ENCODE assay signal across 10 cellular contexts in genomic region chr2:45777996-45778719, GRCh38.
DNase-seq lines count a peak whose midpoint lies in the region; ATAC-seq and TF ChIP-seq lines count a peak whose summit lies in the region.
"Had no signal": no experiment of that assay in that cellular context is flagged by ENCODE, and none has a peak within 500 bp of the region (broad histone marks: within the 10 kb centered on the region; RNA-seq: fewer than 3 reads in every experiment).

No MANE protein-coding gene starts in this region.

- H3K4me3 ChIP-seq in BE2C (ENCODE audit: low read depth, low read length) (peak overlapping the region; percentile 39), SU-DHL-6 (ENCODE audit: insufficient read depth, low read length, poor library complexity, severe bottlenecking) (no peak overlapping the region)
- H3K4me3 ChIP-seq: lung had no signal

- peak; percentile 26 for DNase-seq in BE2C
- DNase-seq in ELR (ENCODE audit: low read depth): peak; percentile 28
- DNase-seq in mesothelial cell of epicardium (ENCODE audit: low spot score in 2 of 2, unreplicated experiment in 2 of 2): no peak
- no peak for DNase-seq in DMS53 (lab: John Stamatoyannopoulos, UW)
- DNase-seq in NCI-H1092 (lab: John Stamatoyannopoulos, UW): no peak
- DNase-seq: DMS79 had no signal

- peak overlapping the region; percentile 37 for H3K4me2 ChIP-seq in SU-DHL-6 (ENCODE audit: low read depth, low read length, poor library complexity, severe bottlenecking)

- H3K27ac Mint-ChIP-seq in mesothelial cell of epicardium: no peak overlapping the region

- H3K9me2 ChIP-seq in SU-DHL-6 (replicated peaks; ENCODE audit: insufficient read depth, low read length): no peaks in the 10 kb centered on the region

- no peak overlapping the region for H3K4me3 Mint-ChIP-seq in mesothelial cell of epicardium

- H3K36me3 Mint-ChIP-seq in mesothelial cell of epicardium: peaks cover 1% of the 10 kb centered on the region

- H3K9me3 Mint-ChIP-seq in mesothelial cell of epicardium: peaks cover 12% of the 10 kb centered on the region

- no peaks in the 10 kb centered on the region for H3K27me3 ChIP-seq in BE2C
- no peaks in the 10 kb centered on the region for H3K27me3 ChIP-seq in SU-DHL-6 (ENCODE audit: low read length)
- H3K27me3 ChIP-seq: pancreas had no signal

- H3K9me3 ChIP-seq in BE2C (no peaks in the 10 kb centered on the region), SU-DHL-6 (ENCODE audit: insufficient read depth, low read length) (no peaks in the 10 kb centered on the region)
- H3K9me3 ChIP-seq: pancreas had no signal

- TF ChIP-seq CTCF in BE2C (IDR thresholded peaks at IDR 0.05; ENCODE audit: low read depth, low read length) (peak; percentile 35; the same call in 1 of the 2 replicates), SU-DHL-6 (IDR thresholded peaks at IDR 0.05; ENCODE audit: insufficient read depth, low read length, poor library complexity, severe bottlenecking) (no peak), mesothelial cell of epicardium (IDR thresholded peaks at IDR 0.05; ENCODE audit: unreplicated experiment) (peak; percentile 45)

- no peaks in the 10 kb centered on the region for H3K27me3 Mint-ChIP-seq in mesothelial cell of epicardium (ENCODE audit: low read depth)

- TF ChIP-seq POLR2A in GM18505 (IDR thresholded peaks at IDR 0.05; ENCODE audit: borderline replicate concordance, extremely low read depth, insufficient read depth, insufficient read length): no peak

- no peak overlapping the region for H3K9ac ChIP-seq in SU-DHL-6 (ENCODE audit: low read length)

- peaks cover 23% of the 10 kb centered on the region for H3K4me1 ChIP-seq in BE2C

- no peak overlapping the region for H2AFZ ChIP-seq in SU-DHL-6 (ENCODE audit: low read depth, low read length, severe bottlenecking)

- no peaks in the 10 kb centered on the region for H4K20me1 ChIP-seq in SU-DHL-6 (ENCODE audit: low read depth, low read length)

- peaks cover 3% of the 10 kb centered on the region; the same call in 1 of the 2 replicates for H3K36me3 ChIP-seq in BE2C
- H3K36me3 ChIP-seq in SU-DHL-6 (ENCODE audit: low read length): no peaks in the 10 kb centered on the region
- H3K36me3 ChIP-seq: pancreas had no signal

- no peak for ATAC-seq in GM18505 (IDR thresholded peaks at IDR 0.05; ENCODE audit: unreplicated experiment)

- no peaks in the 10 kb centered on the region for H3K4me1 Mint-ChIP-seq in mesothelial cell of epicardium

- H3K79me2 ChIP-seq in SU-DHL-6 (ENCODE audit: insufficient read depth, low read length): no peaks in the 10 kb centered on the region

- H3F3A ChIP-seq in SU-DHL-6 (ENCODE audit: insufficient read depth): no peaks in the 10 kb centered on the region

- no peak overlapping the region for H3K27ac ChIP-seq in SU-DHL-6 (ENCODE audit: low read depth, low read length)

Comparison
In these comparisons a context has a peak if more than half of its experiments do, and no peak if none do; other contexts are left out.
1. DNase-seq: peak in BE2C (single experiment) and ELR (single experiment); none in mesothelial cell of epicardium (0 of 2), DMS53 (single experiment) and NCI-H1092 (single experiment).